Comparison of ENCODE assay signal across 6 cellular contexts in the genomic region with DNA sequence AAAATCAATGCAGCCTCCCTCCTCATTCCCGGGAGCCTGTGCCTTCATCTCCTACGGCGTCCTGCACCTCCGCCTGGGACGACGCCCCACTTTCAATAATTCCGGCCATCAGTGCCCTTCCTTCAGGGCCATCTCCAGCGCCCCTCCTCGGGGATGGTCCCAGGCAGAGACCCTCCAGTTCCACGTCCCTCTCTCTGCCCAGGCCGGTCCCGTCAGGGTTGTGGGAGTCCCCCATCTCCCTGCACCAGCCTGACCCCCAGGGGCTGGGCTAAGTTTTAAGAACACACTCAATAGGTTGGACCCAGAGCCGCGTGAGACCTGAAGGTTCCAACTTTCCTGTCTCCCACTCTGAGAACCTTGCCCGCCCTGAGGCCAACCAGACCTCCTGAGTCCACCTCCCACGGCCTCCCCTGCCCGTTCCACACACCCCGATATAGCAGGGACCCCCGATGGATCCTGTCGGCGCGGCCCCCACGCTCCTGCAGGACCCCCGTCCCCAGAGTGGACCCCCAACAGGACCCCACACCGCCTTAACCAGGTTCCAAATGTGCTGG. TPM values are rescaled to one million over a fixed set of nuclear protein-coding genes. Genes with fewer than 3 reads are reported as not detected.
DNase-seq lines count a peak whose midpoint lies in the region; ATAC-seq, FAIRE-seq and TF ChIP-seq lines count a peak whose summit lies in the region.

No MANE protein-coding gene starts in this region.

- H3K27ac Mint-ChIP-seq in naive thymus-derived CD8-positive, alpha-beta T cell = peak overlapping the region in 9 of 10 donors; percentile 86 to 99 (median 97)

- CTCF ChIA-PET in GM12878 (lab: Yijun Ruan, JAX) = no interaction called here

- no peaks in the 10 kb centered on the region for H3K36me3 Mint-ChIP-seq in naive thymus-derived CD8-positive, alpha-beta T cell

- peak overlapping the region; percentile 80 for H3K4me3 ChIP-seq in HAP-1
- peak overlapping the region; percentile 77 for H3K4me3 ChIP-seq in GM12878

- H3K27ac ChIP-seq in GM12878 (ENCODE audit: control insufficient read depth, insufficient read depth) = peak overlapping the region; percentile 76

- BruUV-seq in GM12878 (replicated peaks; lab: Mats Ljungman, UMichigan) = TSS peak; percentile 79

- peak overlapping the region; percentile 99 for H2AFZ ChIP-seq in GM12878 (ENCODE audit: control insufficient read depth, low read depth, low read length)

- POLR2A ChIA-PET in GM12878 (lab: Charles Lee) = interaction anchor here (0.5 kb wide), 1 partner anchor 13 kb away, joined by 3 read pairs; no protein-coding TSS in a partner anchor
- POLR2A ChIA-PET in naive thymus-derived CD8-positive, alpha-beta T cell (lab: Charles Lee) = interaction anchor here (1.0 to 1.1 kb wide), 2 partner anchors 54 to 74 kb away, joined by 3 read pairs; a partner anchor contains a TSS

- in situ Hi-C loops in HAP-1 (cut with MboI; ENCODE audit: low sequenced_read_pairs) (no loop called here), GM12878 (cut with MboI) (no loop called here)

- H3K27me3 Mint-ChIP-seq in naive thymus-derived CD8-positive, alpha-beta T cell = no peaks in the 10 kb centered on the region

- FAIRE-seq in GM12878 (lab: Jason Lieb, UNC) = no peak

- H3K9me3 ChIP-seq in HAP-1 (no peaks in the 10 kb centered on the region), GM12878 (replicated peaks; ENCODE audit: control insufficient read depth, insufficient read depth, low read length) (peaks cover 5% of the 10 kb centered on the region; the same call in 2 of the 3 replicates)

- ATAC-seq in GM12878 = peak; percentile 21
- no peak for ATAC-seq in naive thymus-derived CD8-positive, alpha-beta T cell

- peaks cover 9% of the 10 kb centered on the region for H3K79me2 ChIP-seq in GM12878 (ENCODE audit: control insufficient read depth, insufficient read depth, low read length)

- no peak for TF ChIP-seq EP300 in GM12878 (IDR thresholded peaks at IDR 0.05; ENCODE audit: borderline replicate concordance in 1 of 2, control insufficient read depth in 1 of 2, low read depth in 2 of 2, low read length in 2 of 2)

- DNase-seq in HAP-1 (ENCODE audit: low spot score in 2 of 2) = peak in 1 of 2 experiments; percentile 39
- no peak for DNase-seq in GM12878 (ENCODE audit: low read depth, low spot score)
- peak in 1 of 10 donors; percentile 55 for DNase-seq in naive thymus-derived CD8-positive, alpha-beta T cell
- DNase-seq in islet precursor cell = no peak
- no peak for DNase-seq in NCI-H1417 treated with DMSO at 0.1 percent for 48 hours (lab: John Stamatoyannopoulos, UW)
- no peak for DNase-seq in Ammon's horn (ENCODE audit: low spot score)

- H3K4me1 Mint-ChIP-seq in naive thymus-derived CD8-positive, alpha-beta T cell = peaks cover 22 to 33% (median 30%) of the 10 kb centered on the region in 4 donors

- intact Hi-C loops in GM12878 (cut with micrococcal nuclease; ENCODE audit: unreplicated experiment) = no loop called here

- SMC1A ChIA-PET in GM12878 (lab: Charles Lee; ENCODE audit: uncharacterized antibody, unreplicated experiment) = no interaction called here

- TF ChIP-seq POLR2A in GM12878 (IDR thresholded peaks at IDR 0.05; ENCODE audit: low read depth, low read length) = no peak

- H3K36me3 ChIP-seq in HAP-1 (replicated peaks) (peaks cover 2% of the 10 kb centered on the region; the same call in 1 of the 2 replicates), GM12878 (ENCODE audit: control insufficient read depth in 2 of 2, insufficient read depth in 2 of 2, low read length in 1 of 2) (no peaks in the 10 kb centered on the region)

- no peak for TF ChIP-seq RAD21 in GM12878 (IDR thresholded peaks at IDR 0.05; ENCODE audit: insufficient read depth, low read depth, low read length)

- H3K9ac ChIP-seq in GM12878 (ENCODE audit: control insufficient read depth, insufficient read depth, low read length) = peak overlapping the region; percentile 98

- RAD21 ChIA-PET in GM12878 (lab: Charles Lee; ENCODE audit: unreplicated experiment) = interaction anchor here (1.0 kb wide), 1 partner anchor 21 kb away, joined by 3 read pairs; no protein-coding TSS in a partner anchor

- no peaks in the 10 kb centered on the region for H4K20me1 ChIP-seq in GM12878 (ENCODE audit: control insufficient read depth, insufficient read depth)

- no peak for TF ChIP-seq CTCF in GM12878 (IDR thresholded peaks at IDR 0.05 in 2 of 3, conservative IDR thresholded peaks at IDR 0.05 in 1 of 3; ENCODE audit: control insufficient read depth in 2 of 3, extremely low read depth in 1 of 3, insufficient read depth in 1 of 3, low read depth in 3 of 3, low read length in 3 of 3)

- H3K27me3 ChIP-seq in HAP-1 (ENCODE audit: low read depth) (no peaks in the 10 kb centered on the region), GM12878 (replicated peaks in 1 of 2; ENCODE audit: control insufficient read depth in 2 of 2, insufficient read depth in 2 of 2, low read length in 1 of 2) (no peaks in the 10 kb centered on the region)

- H3K9me3 Mint-ChIP-seq in naive thymus-derived CD8-positive, alpha-beta T cell = no peaks in the 10 kb centered on the region

- peak overlapping the region; percentile 98 for H3K4me2 ChIP-seq in GM12878 (ENCODE audit: control insufficient read depth, insufficient read depth)

- 0 out of 2 replicates have a peak, but pooled peaks cover 4% of the 10 kb centered on the region for H3K4me1 ChIP-seq in HAP-1
- H3K4me1 ChIP-seq in GM12878 (ENCODE audit: control insufficient read depth, insufficient read depth, low read length) = peaks cover 6% of the 10 kb centered on the region; the same call in 1 of the 2 replicates

- 4% methylated on average over 24 of the region's 25 CpGs for WGBS in GM12878 (ENCODE audit: insufficient coverage, insufficient replicate concordance, low lambda C conversion rate, missing lambda C conversion rate)

- H3K4me3 Mint-ChIP-seq in naive thymus-derived CD8-positive, alpha-beta T cell = peak overlapping the region; percentile 92 to 99 (median 99)

RNA-seq across cellular contexts. Expression of a gene that starts 0.6 kb away (rescaled TPM):
- 46.2 and 47.6 TPM in 2 replicates for total RNA-seq in GM12878 (2013; cell fraction: nucleolus; rRNA removed)
- 27.6 and 32.1 TPM in 2 replicates for total RNA-seq in GM12878 (2014; rRNA removed)
- 8.4 and 9.1 TPM in 2 replicates for total RNA-seq in GM12878 (2014; rRNA removed; fragmentation: Illumina TruSeq; extraction: Trizol)
- 27.7 and 28.3 TPM in 2 replicates for total RNA-seq in GM12878 (2021)
- polyA plus RNA-seq in GM12878 (2011; ENCODE audit: low read depth) = 5.5 TPM
- polyA plus RNA-seq in GM12878 (2011; rRNA removed) = 5.7 and 16.4 TPM in 2 replicates
- 27.9 and 35.4 TPM in 2 replicates for polyA plus RNA-seq in GM12878 (2011; cell fraction: cytosol; rRNA removed)
- polyA plus RNA-seq in GM12878 (2011; cell fraction: nucleus; rRNA removed) = 115 and 130 TPM in 2 replicates
- polyA plus RNA-seq in GM12878 (2012) = 13.5 and 16.7 TPM in 2 replicates
- polyA plus RNA-seq in GM12878 (2014; fragmentation: Illumina TruSeq; extraction: Trizol) = 0.79 and 7.3 TPM in 2 replicates
- 1 to 10 TPM; 1.1 to 2.0 TPM for polyA plus RNA-seq in GM12878 (2014; fragmentation: Nextera tagmentation; extraction: Ambion mirVana)
- 37.1 and 43.9 TPM in 2 replicates for polyA plus RNA-seq in GM12878 (2014; rRNA removed)
- polyA plus RNA-seq in GM12878 (2016; fragmentation: Nextera tagmentation; extraction: Ambion mirVana) = 10 to 100 TPM; 21.6 to 24.6 TPM
- 35.9 and 41.4 TPM in 2 replicates for polyA minus RNA-seq in GM12878 (2011; rRNA and poly(A)+ RNA removed)
- polyA minus RNA-seq in GM12878 (2011; cell fraction: cytosol; rRNA and poly(A)+ RNA removed) = 16.3 and 17.4 TPM in 2 replicates
- polyA minus RNA-seq in GM12878 (2011; cell fraction: nucleus; rRNA and poly(A)+ RNA removed) = 31.8 and 53.4 TPM in 2 replicates
- total RNA-seq in naive thymus-derived CD8-positive, alpha-beta T cell = 10 to 100 TPM; 28.3 to 31.3 TPM
- polyA plus RNA-seq in naive thymus-derived CD8-positive, alpha-beta T cell = 10 to 100 TPM; 20.1 to 21.8 (median 21.1) TPM

RNA-seq across cellular contexts. Expression of a gene that starts 32.4 kb away (rescaled TPM):
- total RNA-seq in GM12878 (2013; cell fraction: nucleolus; rRNA removed) = 4.9 and 5.2 TPM in 2 replicates
- total RNA-seq in GM12878 (2014; rRNA removed) (13.6 and 17.9 TPM in 2 replicates), GM12878 (2014; rRNA removed; fragmentation: Illumina TruSeq; extraction: Trizol) (6.4 and 7.6 TPM in 2 replicates), GM12878 (2021) (33.0 and 36.6 TPM in 2 replicates)
- 13.7 TPM for polyA plus RNA-seq in GM12878 (2011; ENCODE audit: low read depth)
- polyA plus RNA-seq in GM12878 (2011; rRNA removed) (0.69 and 1.8 TPM in 2 replicates), GM12878 (2014; fragmentation: Illumina TruSeq; extraction: Trizol) (4.2 and 10.0 TPM in 2 replicates), GM12878 (2014; fragmentation: Nextera tagmentation; extraction: Ambion mirVana) (under 1 TPM; 0.09 to 0.21 TPM), GM12878 (2014; rRNA removed) (22.7 and 33.8 TPM in 2 replicates), GM12878 (2016; fragmentation: Nextera tagmentation; extraction: Ambion mirVana) (10 to 100 TPM in 1 of 2 experiments, 1 to 10 TPM in 1; 7.8 to 11.3 TPM)
- 4.8 and 5.5 TPM in 2 replicates for polyA plus RNA-seq in GM12878 (2011; cell fraction: cytosol; rRNA removed)
- 8.7 and 9.5 TPM in 2 replicates for polyA plus RNA-seq in GM12878 (2011; cell fraction: nucleus; rRNA removed)
- polyA plus RNA-seq in GM12878 (2012) = 42.4 and 45.0 TPM in 2 replicates
- 0.59 and 3.2 TPM in 2 replicates for polyA minus RNA-seq in GM12878 (2011; rRNA and poly(A)+ RNA removed)
- 1.7 and 2.5 TPM in 2 replicates for polyA minus RNA-seq in GM12878 (2011; cell fraction: cytosol; rRNA and poly(A)+ RNA removed)
- polyA minus RNA-seq in GM12878 (2011; cell fraction: nucleus; rRNA and poly(A)+ RNA removed) = 2.1 and 3.3 TPM in 2 replicates
- 1 to 10 TPM; 3.6 to 3.9 TPM for total RNA-seq in naive thymus-derived CD8-positive, alpha-beta T cell
- under 1 TPM in 1 of 3 donors, not detected in 2; 0.14 TPM for polyA plus RNA-seq in naive thymus-derived CD8-positive, alpha-beta T cell

RNA-seq across cellular contexts. Expression of a gene that starts 54.3 kb away (rescaled TPM):
- 31.6 and 35.8 TPM in 2 replicates for total RNA-seq in GM12878 (2013; cell fraction: nucleolus; rRNA removed)
- total RNA-seq in GM12878 (2014; rRNA removed) = 31.1 and 33.5 TPM in 2 replicates
- 14.9 TPM in 2 replicates for total RNA-seq in GM12878 (2014; rRNA removed; fragmentation: Illumina TruSeq; extraction: Trizol)
- total RNA-seq in GM12878 (2021) = 25.8 and 27.1 TPM in 2 replicates
- 9.7 TPM for polyA plus RNA-seq in GM12878 (2011; ENCODE audit: low read depth)
- 5.3 and 13.7 TPM in 2 replicates for polyA plus RNA-seq in GM12878 (2011; rRNA removed)
- polyA plus RNA-seq in GM12878 (2011; cell fraction: cytosol; rRNA removed) = 15.2 and 24.3 TPM in 2 replicates
- polyA plus RNA-seq in GM12878 (2011; cell fraction: nucleus; rRNA removed) = 25.3 and 37.8 TPM in 2 replicates
- polyA plus RNA-seq in GM12878 (2012) = 10.9 and 13.6 TPM in 2 replicates
- 8.6 and 19.6 TPM in 2 replicates for polyA plus RNA-seq in GM12878 (2014; fragmentation: Illumina TruSeq; extraction: Trizol)
- polyA plus RNA-seq in GM12878 (2014; fragmentation: Nextera tagmentation; extraction: Ambion mirVana) = 1 to 10 TPM; 3.7 to 6.0 TPM
- 30.8 and 31.5 TPM in 2 replicates for polyA plus RNA-seq in GM12878 (2014; rRNA removed)
- 10 to 100 TPM; 39.0 to 40.3 TPM for polyA plus RNA-seq in GM12878 (2016; fragmentation: Nextera tagmentation; extraction: Ambion mirVana)
- polyA minus RNA-seq in GM12878 (2011; rRNA and poly(A)+ RNA removed) = 8.3 and 14.1 TPM in 2 replicates
- 5.9 and 10.2 TPM in 2 replicates for polyA minus RNA-seq in GM12878 (2011; cell fraction: cytosol; rRNA and poly(A)+ RNA removed)
- 6.8 and 16.6 TPM in 2 replicates for polyA minus RNA-seq in GM12878 (2011; cell fraction: nucleus; rRNA and poly(A)+ RNA removed)
- 10 to 100 TPM; 33.5 to 34.2 TPM for total RNA-seq in naive thymus-derived CD8-positive, alpha-beta T cell
- polyA plus RNA-seq in naive thymus-derived CD8-positive, alpha-beta T cell = 10 to 100 TPM; 18.2 to 23.6 (median 18.2) TPM

RNA-seq across cellular contexts. Expression of a gene that starts 54.4 kb away (rescaled TPM):
- 47.3 and 51.9 TPM in 2 replicates for total RNA-seq in GM12878 (2013; cell fraction: nucleolus; rRNA removed)
- total RNA-seq in GM12878 (2014; rRNA removed) (98.3 and 125 TPM in 2 replicates), GM12878 (2014; rRNA removed; fragmentation: Illumina TruSeq; extraction: Trizol) (81.0 and 88.1 TPM in 2 replicates), GM12878 (2021) (113 and 118 TPM in 2 replicates)
- polyA plus RNA-seq in GM12878 (2011; ENCODE audit: low read depth) = 100 TPM
- polyA plus RNA-seq in GM12878 (2011; rRNA removed) (35.0 and 73.8 TPM in 2 replicates), GM12878 (2014; fragmentation: Illumina TruSeq; extraction: Trizol) (40.2 and 89.4 TPM in 2 replicates), GM12878 (2014; fragmentation: Nextera tagmentation; extraction: Ambion mirVana) (10 to 100 TPM; 70.8 TPM), GM12878 (2014; rRNA removed) (102 and 126 TPM in 2 replicates), GM12878 (2016; fragmentation: Nextera tagmentation; extraction: Ambion mirVana) (100 to 1,000 TPM; 108 to 119 TPM)
- polyA plus RNA-seq in GM12878 (2011; cell fraction: cytosol; rRNA removed) = 124 and 158 TPM in 2 replicates
- 213 and 235 TPM in 2 replicates for polyA plus RNA-seq in GM12878 (2011; cell fraction: nucleus; rRNA removed)
- 113 and 114 TPM in 2 replicates for polyA plus RNA-seq in GM12878 (2012)
- 55.2 and 80.2 TPM in 2 replicates for polyA minus RNA-seq in GM12878 (2011; rRNA and poly(A)+ RNA removed)
- polyA minus RNA-seq in GM12878 (2011; cell fraction: cytosol; rRNA and poly(A)+ RNA removed) = 34.3 and 37.6 TPM in 2 replicates
- polyA minus RNA-seq in GM12878 (2011; cell fraction: nucleus; rRNA and poly(A)+ RNA removed) = 57.1 and 106 TPM in 2 replicates
- 10 to 100 TPM; 72.9 to 81.5 TPM for total RNA-seq in naive thymus-derived CD8-positive, alpha-beta T cell
- 100 to 1,000 TPM in 1 of 3 donors, 10 to 100 TPM in 2; 79.3 to 101 (median 86.9) TPM for polyA plus RNA-seq in naive thymus-derived CD8-positive, alpha-beta T cell
